Comparison of ENCODE assay signal across 13 cellular contexts in the genomic region with DNA sequence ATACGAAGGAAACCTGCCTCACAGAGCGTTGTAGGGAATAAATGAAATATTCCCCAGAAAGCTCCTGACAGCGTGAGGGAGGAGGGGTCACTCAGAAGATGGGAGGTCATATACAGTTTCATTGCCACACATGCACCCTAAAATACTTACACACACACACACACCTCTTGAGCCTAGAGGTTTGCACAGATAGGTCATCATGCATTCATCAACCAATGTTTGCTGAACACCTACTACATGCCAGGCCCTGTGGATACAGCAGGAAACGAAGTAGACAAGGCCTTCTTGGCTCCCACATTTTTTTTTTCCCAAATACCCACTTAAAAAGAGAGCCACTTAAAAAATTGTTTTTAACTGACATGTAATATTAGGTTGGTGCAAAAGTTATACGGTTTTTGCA. TPM values are rescaled to one million over a fixed set of nuclear protein-coding genes. Genes with fewer than 3 reads are reported as not detected.
A peak's percentile ranks its signal among the peaks of the same experiment; 100 is the strongest.
DNase-seq lines count a peak whose midpoint lies in the region; ATAC-seq and TF ChIP-seq lines count a peak whose summit lies in the region.
"Had no signal": no experiment of that assay in that cellular context is flagged by ENCODE, and none has a peak within 500 bp of the region (broad histone marks: within the 10 kb centered on the region; RNA-seq: fewer than 3 reads in every experiment).

No MANE protein-coding gene starts in this region.

- H3K4me3 ChIP-seq in LNCaP clone FGC (ENCODE audit: low read depth, low read length) (peak overlapping the region; percentile 56; the same call in 1 of the 2 replicates), parathyroid adenoma (ENCODE audit: low read depth, low read length) (peak overlapping the region; percentile 55)

- H3K4me2 ChIP-seq in parathyroid adenoma (ENCODE audit: low read length) = no peak overlapping the region

- CTCF ChIA-PET in activated CD4-positive, alpha-beta T cell treated with anti-CD3 and anti-CD28 coated beads, Interleukin-2, amount 10 ng/mL, durations not matched to agents 7 days and 5 days (lab: Charles Lee) = interaction anchor here (0.7 kb wide), 1 partner anchor 19 kb away, joined by 4 read pairs; no protein-coding TSS in a partner anchor

- TF ChIP-seq CTCF in LNCaP clone FGC (IDR thresholded peaks at IDR 0.05; ENCODE audit: control insufficient read depth, extremely low read depth, insufficient read depth) = no peak
- no peak for TF ChIP-seq CTCF in parathyroid adenoma (IDR thresholded peaks at IDR 0.05)

- no peaks in the 10 kb centered on the region for H3K36me3 Mint-ChIP-seq in activated CD4-positive, alpha-beta T cell treated with anti-CD3 and anti-CD28 coated beads, Interleukin-2, amount 10 ng/mL, durations not matched to agents 7 days and 5 days (ENCODE audit: low read depth)
- H3K36me3 Mint-ChIP-seq in effector memory CD8-positive, alpha-beta T cell (ENCODE audit: insufficient read depth) = no peaks in the 10 kb centered on the region

- H3K4me1 Mint-ChIP-seq in activated CD4-positive, alpha-beta T cell treated with anti-CD3 and anti-CD28 coated beads, Interleukin-2, amount 10 ng/mL, durations not matched to agents 7 days and 5 days = peaks cover 26% of the 10 kb centered on the region
- H3K4me1 Mint-ChIP-seq in effector memory CD8-positive, alpha-beta T cell (ENCODE audit: low read depth in 2 of 2) = peaks cover 8 to 10% of the 10 kb centered on the region in 2 donors

- H3K9me3 ChIP-seq in parathyroid adenoma (ENCODE audit: control insufficient read depth, low read length) = no peaks in the 10 kb centered on the region
- H3K9me3 ChIP-seq: esophagus squamous epithelium, thyroid gland had no signal

- no peak overlapping the region for H3K27ac Mint-ChIP-seq in activated CD4-positive, alpha-beta T cell treated with anti-CD3 and anti-CD28 coated beads, Interleukin-2, amount 10 ng/mL, durations not matched to agents 7 days and 5 days
- H3K27ac Mint-ChIP-seq in effector memory CD8-positive, alpha-beta T cell = no peak overlapping the region

- no peaks in the 10 kb centered on the region for H3K9me3 Mint-ChIP-seq in activated CD4-positive, alpha-beta T cell treated with anti-CD3 and anti-CD28 coated beads, Interleukin-2, amount 10 ng/mL, durations not matched to agents 7 days and 5 days
- no peaks in the 10 kb centered on the region for H3K9me3 Mint-ChIP-seq in effector memory CD8-positive, alpha-beta T cell

- no peaks in the 10 kb centered on the region for H3K27me3 ChIP-seq in parathyroid adenoma (ENCODE audit: control insufficient read depth, insufficient read depth, low read length)
- H3K27me3 ChIP-seq: thyroid gland had no signal

- POLR2A ChIA-PET in activated CD4-positive, alpha-beta T cell treated with anti-CD3 and anti-CD28 coated beads, Interleukin-2, amount 10 ng/mL, durations not matched to agents 7 days and 5 days (lab: Charles Lee) = no interaction called here

- no peak overlapping the region for H2AFZ ChIP-seq in parathyroid adenoma

- H3K27me3 Mint-ChIP-seq in activated CD4-positive, alpha-beta T cell treated with anti-CD3 and anti-CD28 coated beads, Interleukin-2, amount 10 ng/mL, durations not matched to agents 7 days and 5 days = peaks cover 33% of the 10 kb centered on the region
- H3K27me3 Mint-ChIP-seq in effector memory CD8-positive, alpha-beta T cell = peaks cover 25 to 39% of the 10 kb centered on the region in 2 donors

- no peak for ATAC-seq in effector memory CD8-positive, alpha-beta T cell (replicated peaks)
- no peak for ATAC-seq in HG03469 (IDR thresholded peaks at IDR 0.05; ENCODE audit: unreplicated experiment)

- peak overlapping the region; percentile 57 for H3K4me3 Mint-ChIP-seq in activated CD4-positive, alpha-beta T cell treated with anti-CD3 and anti-CD28 coated beads, Interleukin-2, amount 10 ng/mL, durations not matched to agents 7 days and 5 days
- H3K4me3 Mint-ChIP-seq in effector memory CD8-positive, alpha-beta T cell = peak overlapping the region; percentile 57 to 71

- no peak overlapping the region for H3K27ac ChIP-seq in parathyroid adenoma
- H3K27ac ChIP-seq: thyroid gland had no signal

- H3K9ac ChIP-seq in parathyroid adenoma = no peak overlapping the region

- H3K79me2 ChIP-seq in parathyroid adenoma = no peaks in the 10 kb centered on the region

- no peak for DNase-seq in activated CD4-positive, alpha-beta T cell treated with anti-CD3 and anti-CD28 coated beads, Interleukin-2, amount 10 ng/mL, durations not matched to agents 7 days and 5 days
- no peak for DNase-seq in activated CD4-positive, alpha-beta T cell treated with anti-CD3 and anti-CD28 coated beads, Interleukin-2, amount 50 U/mL, for 4 hours
- DNase-seq in LNCaP clone FGC (ENCODE audit: low read depth) (no peak), DMS114 treated with DMSO at 0.1 percent for 48 hours (lab: John Stamatoyannopoulos, UW; ENCODE audit: unreplicated experiment) (no peak)
- no peak for DNase-seq in effector memory CD8-positive, alpha-beta T cell
- DNase-seq in stimulated activated CD4-positive, alpha-beta T cell treated with anti-CD3 and anti-CD28 coated beads, Interleukin-2, amount 100 ng/mL, for 48 hours = no peak
- DNase-seq: DMS79, esophagus squamous epithelium, GOT3, NCI-H510A had no signal

- no peaks in the 10 kb centered on the region for H3K36me3 ChIP-seq in parathyroid adenoma (ENCODE audit: control insufficient read depth, insufficient read depth, low read length)
- H3K36me3 ChIP-seq: esophagus squamous epithelium, thyroid gland had no signal

- H3K4me1 ChIP-seq in parathyroid adenoma = no peaks in the 10 kb centered on the region

RNA-seq across cellular contexts. Expression of gene PLLP, which starts 0.9 kb away (rescaled TPM):
- total RNA-seq in activated CD4-positive, alpha-beta T cell treated with anti-CD3 and anti-CD28 coated beads, Interleukin-2, amount 10 ng/mL, durations not matched to agents 7 days and 5 days = under 1 TPM; 0.40 to 0.55 TPM

RNA-seq across cellular contexts. Expression of gene ARL2BP, which starts 40.3 kb away (rescaled TPM):
- total RNA-seq in activated CD4-positive, alpha-beta T cell treated with anti-CD3 and anti-CD28 coated beads, Interleukin-2, amount 10 ng/mL, durations not matched to agents 7 days and 5 days = 10 to 100 TPM; 35.0 to 36.7 TPM
